ENCODE assay signal across 9 cellular contexts in genomic region chrX:105191878-105192277, GRCh38. TPM values are rescaled to one million over a fixed set of nuclear protein-coding genes. Genes with fewer than 3 reads are reported as not detected.
DNase-seq lines count a peak whose midpoint lies in the region; ATAC-seq, FAIRE-seq and TF ChIP-seq lines count a peak whose summit lies in the region.
"Had no signal": no experiment of that assay in that cellular context is flagged by ENCODE, and none has a peak within 500 bp of the region (broad histone marks: within the 10 kb centered on the region; RNA-seq: fewer than 3 reads in every experiment).

No MANE protein-coding gene starts in this region.

- no peak for TF ChIP-seq POLR2A in GM12891 (IDR thresholded peaks at IDR 0.05; ENCODE audit: low read depth, low read length)

- H3K27ac ChIP-seq in HL-60 (replicated peaks) (no peak overlapping the region), right cardiac atrium (ENCODE audit: low read length) (no peak overlapping the region)

- H3K4me3 ChIP-seq in HL-60 (replicated peaks; ENCODE audit: insufficient read depth, low read length) (no peak overlapping the region), astrocyte of the cerebellum (ENCODE audit: low read depth, low read length) (no peak overlapping the region), mucosa of descending colon (no peak overlapping the region), right cardiac atrium (ENCODE audit: low read length) (no peak overlapping the region)

- no peaks in the 10 kb centered on the region for H3K4me1 ChIP-seq in mucosa of descending colon (ENCODE audit: low read depth)
- no peaks in the 10 kb centered on the region for H3K4me1 ChIP-seq in right cardiac atrium (ENCODE audit: control insufficient read depth, insufficient read depth, low read length)

- DNase-seq in GM12891 (ENCODE audit: insufficient read length, low spot score): no peak
- peak in 1 of 2 experiments; percentile 1 for DNase-seq in HL-60 (ENCODE audit: low read depth in 1 of 2, low spot score in 1 of 2)
- peak; percentile 1 for DNase-seq in astrocyte of the cerebellum (ENCODE audit: low read depth)
- peak in 1 of 3 donors; percentile 2 for DNase-seq in mucosa of descending colon
- DNase-seq in activated CD8-positive, alpha-beta memory T cell treated with anti-CD3 and anti-CD28 coated beads, Interleukin-2, amount 10 ng/mL, durations not matched to agents 7 days and 5 days: no peak
- no peak for DNase-seq in NK-92 treated with Interleukin-12 subunit alpha and Interleukin-12 subunit beta, amount 100 ng/mL, for 24 hours (lab: John Stamatoyannopoulos, UW)
- no peak for DNase-seq in activated gamma-delta T cell (lab: John Stamatoyannopoulos, UW)
- no peak for DNase-seq in right cardiac atrium

- H3K4me1 Mint-ChIP-seq in activated CD8-positive, alpha-beta memory T cell treated with anti-CD3 and anti-CD28 coated beads, Interleukin-2, amount 10 ng/mL, durations not matched to agents 7 days and 5 days: no peaks in the 10 kb centered on the region

- peak; percentile 81 for FAIRE-seq in GM12891 (lab: Jason Lieb, UNC)

- in situ Hi-C loops in astrocyte of the cerebellum (cut with HindIII; ENCODE audit: low sequenced_read_pairs): no loop called here

- CTCF ChIA-PET in activated CD8-positive, alpha-beta memory T cell treated with anti-CD3 and anti-CD28 coated beads, Interleukin-2, amount 10 ng/mL, durations not matched to agents 7 days and 5 days (lab: Charles Lee): no interaction called here

- H3K4me3 Mint-ChIP-seq in activated CD8-positive, alpha-beta memory T cell treated with anti-CD3 and anti-CD28 coated beads, Interleukin-2, amount 10 ng/mL, durations not matched to agents 7 days and 5 days: no peak overlapping the region

- H3K27me3 Mint-ChIP-seq in activated CD8-positive, alpha-beta memory T cell treated with anti-CD3 and anti-CD28 coated beads, Interleukin-2, amount 10 ng/mL, durations not matched to agents 7 days and 5 days: no peaks in the 10 kb centered on the region

- TF ChIP-seq CTCF in HL-60 (IDR thresholded peaks at IDR 0.05; ENCODE audit: insufficient read depth, low read length): peak; percentile 1
- TF ChIP-seq CTCF in astrocyte of the cerebellum (IDR thresholded peaks at IDR 0.05; ENCODE audit: low read depth, low read length, missing control alignments): peak; percentile 69
- no peak for TF ChIP-seq CTCF in mucosa of descending colon (IDR thresholded peaks at IDR 0.05)

- H3K9me3 Mint-ChIP-seq in activated CD8-positive, alpha-beta memory T cell treated with anti-CD3 and anti-CD28 coated beads, Interleukin-2, amount 10 ng/mL, durations not matched to agents 7 days and 5 days (ENCODE audit: low read depth): no peaks in the 10 kb centered on the region

- intact Hi-C loops in mucosa of descending colon (cut with DNase I, micrococcal nuclease): no loop called here
- intact Hi-C loops in right cardiac atrium (cut with DNase I): no loop called here

- WGBS in right cardiac atrium: 33% methylated on average over 2 of the region's 2 CpGs

- H3K9me3 ChIP-seq in mucosa of descending colon: no peaks in the 10 kb centered on the region
- H3K9me3 ChIP-seq in right cardiac atrium (ENCODE audit: control insufficient read depth, low read length): no peaks in the 10 kb centered on the region

- no peaks in the 10 kb centered on the region for H3K36me3 Mint-ChIP-seq in activated CD8-positive, alpha-beta memory T cell treated with anti-CD3 and anti-CD28 coated beads, Interleukin-2, amount 10 ng/mL, durations not matched to agents 7 days and 5 days

- no peaks in the 10 kb centered on the region for H3K36me3 ChIP-seq in mucosa of descending colon (ENCODE audit: low read depth)

- H3K27me3 ChIP-seq in HL-60 (ENCODE audit: insufficient read depth, poor library complexity, severe bottlenecking) (no peaks in the 10 kb centered on the region), right cardiac atrium (ENCODE audit: control insufficient read depth, insufficient read depth) (no peaks in the 10 kb centered on the region)

- no peak overlapping the region for H3K27ac Mint-ChIP-seq in activated CD8-positive, alpha-beta memory T cell treated with anti-CD3 and anti-CD28 coated beads, Interleukin-2, amount 10 ng/mL, durations not matched to agents 7 days and 5 days

- peak; percentile 65 for ATAC-seq in mucosa of descending colon
- no peak for ATAC-seq in activated CD8-positive, alpha-beta memory T cell treated with anti-CD3 and anti-CD28 coated beads, Interleukin-2, amount 10 ng/mL, durations not matched to agents 7 days and 5 days
- no peak for ATAC-seq in right cardiac atrium

TF ChIP-seq in GM12891, 5 proteins besides CTCF, POLR2A, EP300 and RAD21:
- TF ChIP-seq POU2F2 (IDR thresholded peaks at IDR 0.05; ENCODE audit: low read depth, low read length) (no peak), TAF1 (IDR thresholded peaks at IDR 0.05; ENCODE audit: low read depth, low read length) (no peak), PAX5 (IDR thresholded peaks at IDR 0.05; ENCODE audit: insufficient read depth, low read length, severe bottlenecking) (no peak), SPI1 (IDR thresholded peaks at IDR 0.05; ENCODE audit: low read depth, low read length) (no peak)

RNA-seq across cellular contexts. Expression of gene TEX13A, which starts 28.6 kb away (rescaled TPM):
- not detected for polyA plus RNA-seq in GM12891 (2012; ENCODE audit: low read depth, missing spikeins)
- total RNA-seq in mucosa of descending colon (not detected), right cardiac atrium (not detected)
- total RNA-seq in activated CD8-positive, alpha-beta memory T cell treated with anti-CD3 and anti-CD28 coated beads, Interleukin-2, amount 10 ng/mL, durations not matched to agents 7 days and 5 days: not detected
- not detected for polyA plus RNA-seq in right cardiac atrium
- total RNA-seq: mesenteric fat pad had no signal
